In genomic region chr1:42381424-42381673, GRCh38 we compare ENCODE assay signal across 1 cellular context.
TF ChIP-seq lines count a peak whose summit lies in the region.

No MANE protein-coding gene starts in this region.

TF ChIP-seq in H1, 55 proteins besides CTCF, POLR2A, EP300 and RAD21 (continued from another document):
- TF ChIP-seq HDAC6 (IDR thresholded peaks at IDR 0.05; ENCODE audit: low read depth, low read length) (no peak), ZNF274 (IDR thresholded peaks at IDR 0.05; ENCODE audit: borderline replicate concordance, extremely low read depth, low read length) (no peak), E2F6 (IDR thresholded peaks at IDR 0.05) (no peak), BACH1 (IDR thresholded peaks at IDR 0.05; ENCODE audit: low read length) (no peak), BCL11A (IDR thresholded peaks at IDR 0.05; ENCODE audit: low read depth in 2 of 2, low read length in 2 of 2) (no peak)
